In genomic region chr13:100610399-100611347, GRCh38 we compare ENCODE assay signal across 11 cellular contexts. TPM values are rescaled to one million over a fixed set of nuclear protein-coding genes. Genes with fewer than 3 reads are reported as not detected.
DNase-seq lines count a peak whose midpoint lies in the region; ATAC-seq and TF ChIP-seq lines count a peak whose summit lies in the region.
"Had no signal": no experiment of that assay in that cellular context is flagged by ENCODE, and none has a peak within 500 bp of the region (broad histone marks: within the 10 kb centered on the region; RNA-seq: fewer than 3 reads in every experiment).

No MANE protein-coding gene starts in this region.

- BruUV-seq in PC-9 (replicated peaks; lab: Mats Ljungman, UMichigan), result no TSS peak

- no peaks in the 10 kb centered on the region for H3K27me3 Mint-ChIP-seq in stimulated activated memory B cell treated with anti-CD40 and anti-IgM and Interleukin-4, amounts not matched to agents 10 μg/mL and 1 μg/mL and 100 μg/mL, for 72 hours

- intact Hi-C loops in PC-9 (cut with micrococcal nuclease; ENCODE audit: unreplicated experiment), result no loop called here

- peak overlapping the region; percentile 88 for H3K4me2 ChIP-seq in OCI-LY3 (ENCODE audit: low read length)
- H3K4me2 ChIP-seq in PC-9, result no peak overlapping the region

- POLR2A ChIA-PET in PC-9 (lab: Charles Lee; ENCODE audit: unreplicated experiment), result no interaction called here

- peaks cover 42% of the 10 kb centered on the region for H3K4me1 Mint-ChIP-seq in stimulated activated memory B cell treated with anti-CD40 and anti-IgM and Interleukin-4, amounts not matched to agents 10 μg/mL and 1 μg/mL and 100 μg/mL, for 72 hours

- H3K27ac ChIP-seq in OCI-LY3 (ENCODE audit: low read length) (peak overlapping the region; percentile 91), PC-9 (no peak overlapping the region)
- H3K27ac ChIP-seq: 22Rv1, brain microvascular endothelial cell, RWPE1 had no signal

- H3K36me3 Mint-ChIP-seq in stimulated activated memory B cell treated with anti-CD40 and anti-IgM and Interleukin-4, amounts not matched to agents 10 μg/mL and 1 μg/mL and 100 μg/mL, for 72 hours, result peaks cover 14% of the 10 kb centered on the region

- no peaks in the 10 kb centered on the region for H3K27me3 ChIP-seq in OCI-LY3 (ENCODE audit: low read depth, low read length)
- H3K27me3 ChIP-seq in PC-9 (ENCODE audit: insufficient read depth, low read depth), result no peaks in the 10 kb centered on the region
- H3K27me3 ChIP-seq: brain microvascular endothelial cell had no signal

- H2AFZ ChIP-seq in OCI-LY3 (ENCODE audit: low read depth, low read length) (peak overlapping the region; percentile 15; the same call in 1 of the 2 replicates), PC-9 (no peak overlapping the region)

- DNase-seq in DMS 273 (lab: John Stamatoyannopoulos, UW; ENCODE audit: unreplicated experiment) (peak; percentile 68), DMS 273 treated with DMSO at 0.1 percent for 48 hours (lab: John Stamatoyannopoulos, UW) (no peak), PC-9 (no peak)
- no peak for DNase-seq in stimulated activated naive CD8-positive, alpha-beta T cell treated with anti-CD3 and anti-CD28 coated beads, Interleukin-15, Interleukin-2, amounts not matched to agents 100 U/mL and 50 U/mL, for 24 hours
- DNase-seq in activated naive CD4-positive, alpha-beta T cell (lab: John Stamatoyannopoulos, UW), result no peak
- DNase-seq: brain microvascular endothelial cell had no signal

- peaks cover 54% of the 10 kb centered on the region for H3K4me1 ChIP-seq in OCI-LY3 (ENCODE audit: low read length)
- H3K4me1 ChIP-seq in PC-9 (replicated peaks; ENCODE audit: insufficient read depth), result no peaks in the 10 kb centered on the region

- peak overlapping the region; percentile 92 for H3K27ac Mint-ChIP-seq in stimulated activated memory B cell treated with anti-CD40 and anti-IgM and Interleukin-4, amounts not matched to agents 10 μg/mL and 1 μg/mL and 100 μg/mL, for 72 hours

- H3K4me3 Mint-ChIP-seq in stimulated activated memory B cell treated with anti-CD40 and anti-IgM and Interleukin-4, amounts not matched to agents 10 μg/mL and 1 μg/mL and 100 μg/mL, for 72 hours, result peak overlapping the region; percentile 54

- H3K36me3 ChIP-seq in OCI-LY3 (replicated peaks; ENCODE audit: low read depth, low read length) (peaks cover 6% of the 10 kb centered on the region), PC-9 (ENCODE audit: low read depth) (no peaks in the 10 kb centered on the region)
- H3K36me3 ChIP-seq: brain microvascular endothelial cell had no signal

- ATAC-seq in HG02884 (IDR thresholded peaks at IDR 0.05; ENCODE audit: unreplicated experiment), result peak; percentile 22
- ATAC-seq in stimulated activated memory B cell treated with anti-CD40 and anti-IgM and Interleukin-4, amounts not matched to agents 10 μg/mL and 1 μg/mL and 100 μg/mL, for 72 hours, result peak; percentile 87
- ATAC-seq in stimulated activated naive CD8-positive, alpha-beta T cell treated with anti-CD3 and anti-CD28 coated beads, Interleukin-15, Interleukin-2, amounts not matched to agents 100 U/mL and 50 U/mL, for 24 hours, result no peak

- no peaks in the 10 kb centered on the region for H3F3A ChIP-seq in PC-9 (ENCODE audit: insufficient read depth, low read depth)

- no peaks in the 10 kb centered on the region for H3K9me3 ChIP-seq in OCI-LY3 (ENCODE audit: insufficient read depth, low read length)
- H3K9me3 ChIP-seq in PC-9 (ENCODE audit: insufficient read depth, low read depth), result no peaks in the 10 kb centered on the region

- H3K4me3 ChIP-seq in OCI-LY3 (ENCODE audit: low read length), result peak overlapping the region; percentile 56
- no peak overlapping the region for H3K4me3 ChIP-seq in PC-9

- peak overlapping the region; percentile 59 for H3K9ac ChIP-seq in OCI-LY3 (ENCODE audit: low read length)

- TF ChIP-seq CTCF in OCI-LY3 (IDR thresholded peaks at IDR 0.05; ENCODE audit: low read depth, low read length) (no peak), PC-9 (conservative IDR thresholded peaks at IDR 0.05) (no peak)

- CTCF ChIA-PET in PC-9 (lab: Charles Lee), result no interaction called here

- no peaks in the 10 kb centered on the region for H3K79me2 ChIP-seq in OCI-LY3 (ENCODE audit: low read length)
- H3K79me2 ChIP-seq in PC-9 (ENCODE audit: low read depth), result no peaks in the 10 kb centered on the region

- no peaks in the 10 kb centered on the region for H3K9me2 ChIP-seq in PC-9 (ENCODE audit: insufficient read depth)

- H3K9me3 Mint-ChIP-seq in stimulated activated memory B cell treated with anti-CD40 and anti-IgM and Interleukin-4, amounts not matched to agents 10 μg/mL and 1 μg/mL and 100 μg/mL, for 72 hours, result peaks cover 3% of the 10 kb centered on the region

- H4K20me1 ChIP-seq in OCI-LY3 (ENCODE audit: insufficient read depth, low read length), result no peaks in the 10 kb centered on the region
- no peaks in the 10 kb centered on the region for H4K20me1 ChIP-seq in PC-9 (ENCODE audit: insufficient read depth)

RNA-seq across cellular contexts. Expression of gene GGACT, which starts 22.1 kb away (rescaled TPM):
- 4.9 and 5.3 TPM in 2 replicates for total RNA-seq in PC-9 (2021)
